16 cellular contexts compared by ENCODE assay signal in the genomic region with DNA sequence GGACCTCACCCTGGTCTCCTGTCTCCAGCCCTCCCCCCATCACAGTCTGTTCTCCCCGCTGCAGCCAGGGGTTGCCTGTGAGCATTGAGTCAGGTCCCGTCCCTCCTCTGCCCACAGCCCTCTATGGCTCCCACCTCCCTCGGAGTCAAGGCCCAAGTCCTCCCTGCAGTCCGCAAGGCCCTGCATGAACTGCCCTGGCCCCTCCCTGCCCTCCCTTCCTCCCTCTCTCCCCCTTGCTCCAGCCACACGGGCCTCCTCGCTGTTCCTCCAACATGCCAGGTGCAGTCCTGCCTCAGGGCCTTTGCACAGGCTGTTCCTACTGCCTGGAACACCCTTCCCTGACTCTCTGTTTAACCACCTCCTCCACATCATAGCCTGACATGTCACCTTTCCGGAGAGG. TPM values are rescaled to one million over a fixed set of nuclear protein-coding genes. Genes with fewer than 3 reads are reported as not detected.
DNase-seq lines count a peak whose midpoint lies in the region; ATAC-seq, FAIRE-seq and TF ChIP-seq lines count a peak whose summit lies in the region.
"Had no signal": no experiment of that assay in that cellular context is flagged by ENCODE, and none has a peak within 500 bp of the region (broad histone marks: within the 10 kb centered on the region; RNA-seq: fewer than 3 reads in every experiment).

No MANE protein-coding gene starts in this region.

- ATAC-seq in stimulated activated effector memory CD8-positive, alpha-beta T cell treated with anti-CD3 and anti-CD28 coated beads, Interleukin-12 subunit alpha, Interleukin-12 subunit beta, amount 100 ng/mL, for 72 hours = no peak
- ATAC-seq in HG02870 (IDR thresholded peaks at IDR 0.05; ENCODE audit: unreplicated experiment) (no peak), GM23338 (no peak)

- H4K8ac ChIP-seq in H1 (ENCODE audit: extremely low read depth, insufficient read depth, low read length) = no peak overlapping the region

- H2AK5ac ChIP-seq in H1 (ENCODE audit: low read depth, low read length) = no peak overlapping the region

- H3K23me2 ChIP-seq in H1 (ENCODE audit: low read depth, low read length) = peaks cover 2% of the 10 kb centered on the region; the same call in 1 of the 2 replicates

- no peak overlapping the region for H4K91ac ChIP-seq in H1 (replicated peaks; ENCODE audit: insufficient read length, low read length)

- H3K27me3 Mint-ChIP-seq in GM23338 (ENCODE audit: insufficient read depth, low read depth, poor library complexity) = peaks cover 24% of the 10 kb centered on the region

- CTCF ChIA-PET in H1 (lab: Charles Lee; ENCODE audit: partially characterized antibody) = interaction anchor here (1.3 to 12.1 kb wide), 4 partner anchors 12 to 49 kb away, joined by 3 to 206 read pairs (median 4); no protein-coding TSS in a partner anchor

- H3K79me2 ChIP-seq in Karpas-422 (ENCODE audit: low read length) = no peaks in the 10 kb centered on the region
- H3K79me2 ChIP-seq in H1 (ENCODE audit: control insufficient read depth in 1 of 2, insufficient read depth in 2 of 2, low read length in 2 of 2) = no peaks in the 10 kb centered on the region
- no peaks in the 10 kb centered on the region for H3K79me2 ChIP-seq in osteoblast (ENCODE audit: insufficient read depth, low read length)
- no peaks in the 10 kb centered on the region for H3K79me2 ChIP-seq in GM23338 (replicated peaks; ENCODE audit: insufficient read depth)

- no peak overlapping the region for H3K4me2 ChIP-seq in Karpas-422 (ENCODE audit: low read depth, low read length, poor library complexity, severe bottlenecking)
- H3K4me2 ChIP-seq in H1 (ENCODE audit: insufficient read depth in 1 of 2, low read depth in 2 of 2, low read length in 2 of 2) = no peak overlapping the region
- no peak overlapping the region for H3K4me2 ChIP-seq in osteoblast (ENCODE audit: insufficient read depth, low read length)
- no peak overlapping the region for H3K4me2 ChIP-seq in GM23338

- no peak overlapping the region for H3K4me3 Mint-ChIP-seq in stimulated activated effector memory CD8-positive, alpha-beta T cell treated with anti-CD3 and anti-CD28 coated beads, Interleukin-12 subunit alpha, Interleukin-12 subunit beta, amount 100 ng/mL, for 72 hours
- no peak overlapping the region; the same call in 2 of the 3 replicates for H3K4me3 Mint-ChIP-seq in GM23338
- H3K4me3 Mint-ChIP-seq: CD8-positive, alpha-beta memory T cell; IgD-negative memory B cell had no signal

- H2BK15ac ChIP-seq in H1 (ENCODE audit: low read length) = no peak overlapping the region

- H3K9ac ChIP-seq in Karpas-422 (ENCODE audit: low read length) = no peak overlapping the region
- H3K9ac ChIP-seq in H1 (replicated peaks in 1 of 4; ENCODE audit: extremely low read depth in 1 of 4, low read depth in 3 of 4, low read length in 3 of 4) = no peak overlapping the region

- peaks cover 5% of the 10 kb centered on the region for H3K9me3 Mint-ChIP-seq in stimulated activated effector memory CD8-positive, alpha-beta T cell treated with anti-CD3 and anti-CD28 coated beads, Interleukin-12 subunit alpha, Interleukin-12 subunit beta, amount 100 ng/mL, for 72 hours
- peaks cover 10% of the 10 kb centered on the region for H3K9me3 Mint-ChIP-seq in GM23338

- no peaks in the 10 kb centered on the region for H3K79me1 ChIP-seq in H1 (ENCODE audit: low read depth, low read length)

- H2AFZ ChIP-seq in Karpas-422 (ENCODE audit: low read length) (no peak overlapping the region), H1 (ENCODE audit: low read length) (no peak overlapping the region), osteoblast (ENCODE audit: low read length) (no peak overlapping the region), GM23338 (no peak overlapping the region)

- H3K9me2 ChIP-seq in Karpas-422 (replicated peaks; ENCODE audit: insufficient read depth, low read length) = no peaks in the 10 kb centered on the region
- no peaks in the 10 kb centered on the region for H3K9me2 ChIP-seq in GM23338 (ENCODE audit: insufficient read depth)

- H4K5ac ChIP-seq in H1 (ENCODE audit: insufficient read length, low read depth, low read length) = no peak overlapping the region

- POLR2A ChIA-PET in H1 (lab: Charles Lee; ENCODE audit: partially characterized antibody) = no interaction called here

- intact Hi-C loops in vagina (cut with DNase I) = no loop called here

- H2BK20ac ChIP-seq in H1 (ENCODE audit: low read length) = no peak overlapping the region

- 88% methylated on average over 3 of the region's 7 CpGs; no CpG with 5 or more reads in 1 of the 2 experiments for WGBS in H1 (ENCODE audit: extremely low coverage in 1 of 2, insufficient coverage in 1 of 2, insufficient read length in 1 of 2, insufficient replicate concordance in 2 of 2, low coverage in 1 of 2, low lambda C conversion rate in 2 of 2, missing lambda C conversion rate in 1 of 2), 2 experiments

- TF ChIP-seq RAD21 in H1 (IDR thresholded peaks at IDR 0.05 in 1 of 2, conservative IDR thresholded peaks at IDR 0.05 in 1 of 2; ENCODE audit: low read depth in 2 of 2, low read length in 2 of 2) = no peak

- H3K9me3 ChIP-seq in Karpas-422 (ENCODE audit: low read length) (peaks cover 6% of the 10 kb centered on the region), H1 (ENCODE audit: insufficient read depth in 2 of 2, low read depth in 1 of 2, low read length in 1 of 2) (peaks cover 5 to 8% of the 10 kb centered on the region in 2 experiments; a peak in 3 of 4 replicates), osteoblast (ENCODE audit: low read depth, low read length) (peaks cover 6% of the 10 kb centered on the region), vagina (no peaks in the 10 kb centered on the region)
- H3K9me3 ChIP-seq: Caco-2 had no signal

- H3K36me3 ChIP-seq in Karpas-422 (ENCODE audit: insufficient read depth, low read length) = no peaks in the 10 kb centered on the region
- no peaks in the 10 kb centered on the region for H3K36me3 ChIP-seq in H1 (ENCODE audit: control insufficient read depth in 2 of 4, insufficient read depth in 4 of 4, low read length in 3 of 4)
- H3K36me3 ChIP-seq in osteoblast (ENCODE audit: insufficient read depth, low read length) = no peaks in the 10 kb centered on the region
- no peaks in the 10 kb centered on the region for H3K36me3 ChIP-seq in vagina
- no peaks in the 10 kb centered on the region for H3K36me3 ChIP-seq in GM23338 (ENCODE audit: insufficient read depth)

- TF ChIP-seq EP300 in H1 (IDR thresholded peaks at IDR 0.05; ENCODE audit: borderline replicate concordance in 1 of 2, low read depth in 2 of 2, low read length in 2 of 2) = no peak

- no peak overlapping the region for H3K27ac Mint-ChIP-seq in stimulated activated effector memory CD8-positive, alpha-beta T cell treated with anti-CD3 and anti-CD28 coated beads, Interleukin-12 subunit alpha, Interleukin-12 subunit beta, amount 100 ng/mL, for 72 hours
- H3K27ac Mint-ChIP-seq in GM23338 = no peak overlapping the region
- H3K27ac Mint-ChIP-seq: CD8-positive, alpha-beta memory T cell had no signal

- peak; percentile 37 for DNase-seq in Karpas-422
- DNase-seq in H1 (ENCODE audit: low read depth in 1 of 2, low spot score in 2 of 2) = no peak
- DNase-seq in osteoblast (ENCODE audit: insufficient read length, low spot score, missing footprints) = peak; percentile 32
- no peak for DNase-seq in vagina (ENCODE audit: extremely low spot score in 2 of 2)
- DNase-seq in stimulated activated effector memory CD8-positive, alpha-beta T cell treated with anti-CD3 and anti-CD28 coated beads, Interleukin-12 subunit alpha, Interleukin-12 subunit beta, amount 100 ng/mL, for 72 hours (ENCODE audit: low spot score in 2 of 2) = no peak
- no peak for DNase-seq in GM23338 (ENCODE audit: low spot score)
- DNase-seq: Caco-2; CD8-positive, alpha-beta memory T cell; DND-41; GDM1; HCEC 1CT had no signal

- H3F3A ChIP-seq in GM23338 (replicated peaks; ENCODE audit: low read depth) = peaks cover 10% of the 10 kb centered on the region; the same call in 1 of the 2 replicates

- H3K4ac ChIP-seq in H1 (replicated peaks; ENCODE audit: insufficient read length, low read depth, low read length) = no peak overlapping the region

- no peaks in the 10 kb centered on the region for H3K36me3 Mint-ChIP-seq in stimulated activated effector memory CD8-positive, alpha-beta T cell treated with anti-CD3 and anti-CD28 coated beads, Interleukin-12 subunit alpha, Interleukin-12 subunit beta, amount 100 ng/mL, for 72 hours
- no peaks in the 10 kb centered on the region for H3K36me3 Mint-ChIP-seq in GM23338 (ENCODE audit: low read depth)
- H3K36me3 Mint-ChIP-seq: IgD-negative memory B cell had no signal

- no peak overlapping the region for H2BK12ac ChIP-seq in H1 (ENCODE audit: low read depth, low read length)

- H2BK5ac ChIP-seq in H1 (ENCODE audit: low read depth, low read length) = no peak overlapping the region

- no peak overlapping the region for H2BK120ac ChIP-seq in H1 (replicated peaks; ENCODE audit: low read depth, low read length)

- H3K18ac ChIP-seq in H1 (ENCODE audit: extremely low read depth, low read length) = no peak overlapping the region

- no peak overlapping the region for H3K56ac ChIP-seq in H1 (replicated peaks; ENCODE audit: insufficient read length, low read depth, low read length)

- H3K23ac ChIP-seq in H1 (ENCODE audit: insufficient read length) = no peak overlapping the region

- H3K27ac ChIP-seq in Karpas-422 (ENCODE audit: low read length) (no peak overlapping the region), H1 (ENCODE audit: low read depth, low read length) (no peak overlapping the region), osteoblast (ENCODE audit: low read depth, low read length) (no peak overlapping the region), vagina (peak overlapping the region; percentile 47), GM23338 (ENCODE audit: low read depth) (no peak overlapping the region)

- H3K27me3 ChIP-seq in Karpas-422 (ENCODE audit: low read length) (no peaks in the 10 kb centered on the region), H1 (replicated peaks in 1 of 4; ENCODE audit: control insufficient read depth in 3 of 4, extremely low read depth in 1 of 4, insufficient read depth in 3 of 4, low read length in 3 of 4) (peaks cover 0 to 17% (median 14%) of the 10 kb centered on the region in 4 experiments; a peak in 6 of 7 replicates), osteoblast (ENCODE audit: insufficient read depth, low read length) (peaks cover 25% of the 10 kb centered on the region), vagina (no peaks in the 10 kb centered on the region), GM23338 (ENCODE audit: insufficient read depth) (peaks cover 20% of the 10 kb centered on the region)

- no peaks in the 10 kb centered on the region for H4K20me1 ChIP-seq in Karpas-422 (ENCODE audit: insufficient read depth, low read depth, low read length)
- no peaks in the 10 kb centered on the region for H4K20me1 ChIP-seq in H1 (replicated peaks in 1 of 2; ENCODE audit: control insufficient read depth in 1 of 2, insufficient read depth in 2 of 2, low read length in 2 of 2)
- no peaks in the 10 kb centered on the region for H4K20me1 ChIP-seq in osteoblast (ENCODE audit: insufficient read depth, low read length)
- no peaks in the 10 kb centered on the region for H4K20me1 ChIP-seq in GM23338 (replicated peaks; ENCODE audit: insufficient read depth)

- no peaks in the 10 kb centered on the region for H3K4me1 Mint-ChIP-seq in stimulated activated effector memory CD8-positive, alpha-beta T cell treated with anti-CD3 and anti-CD28 coated beads, Interleukin-12 subunit alpha, Interleukin-12 subunit beta, amount 100 ng/mL, for 72 hours
- H3K4me1 Mint-ChIP-seq in GM23338 = peaks cover 13% of the 10 kb centered on the region
- H3K4me1 Mint-ChIP-seq: CD8-positive, alpha-beta memory T cell; IgD-negative memory B cell had no signal

- no peak for FAIRE-seq in H1 (lab: Jason Lieb, UNC)
- FAIRE-seq: A549, GM12892 had no signal

- H3K4me3 ChIP-seq in Karpas-422 (ENCODE audit: low read length) = no peak overlapping the region
- no peak overlapping the region for H3K4me3 ChIP-seq in H1 (ENCODE audit: extremely low read depth in 1 of 4, insufficient read depth in 2 of 4, low read depth in 3 of 4, low read length in 4 of 4)
- H3K4me3 ChIP-seq in osteoblast (ENCODE audit: insufficient read depth, low read length) = no peak overlapping the region
- peak overlapping the region in 1 of 2 donors; percentile 46 for H3K4me3 ChIP-seq in vagina
- no peak overlapping the region for H3K4me3 ChIP-seq in GM23338
- H3K4me3 ChIP-seq: A549 had no signal

- TF ChIP-seq CTCF in H1 (IDR thresholded peaks at IDR 0.05; ENCODE audit: control extremely low read depth in 1 of 3, insufficient read depth in 1 of 3, low read depth in 1 of 3, low read length in 3 of 3) = peak in 1 of 3 experiments; percentile 23; a peak in 1 of 4 replicates
- TF ChIP-seq CTCF in osteoblast (IDR thresholded peaks at IDR 0.05; ENCODE audit: extremely low read depth, low read depth, low read length) = no peak
- TF ChIP-seq CTCF in vagina (IDR thresholded peaks at IDR 0.05) = no peak
- TF ChIP-seq CTCF in GM23338 (conservative IDR thresholded peaks at IDR 0.05; ENCODE audit: low read depth in 2 of 2) = no peak

- H3K14ac ChIP-seq in H1 (ENCODE audit: insufficient read length) = no peak overlapping the region

- no peaks in the 10 kb centered on the region for H3K4me1 ChIP-seq in Karpas-422 (ENCODE audit: low read length)
- H3K4me1 ChIP-seq in H1 (replicated peaks in 1 of 4; ENCODE audit: control insufficient read depth in 3 of 4, insufficient read depth in 4 of 4, low read length in 3 of 4) = peaks cover 0 to 9% (median 3%) of the 10 kb centered on the region in 4 experiments; a peak in 3 of 7 replicates
- no peaks in the 10 kb centered on the region for H3K4me1 ChIP-seq in osteoblast (ENCODE audit: insufficient read depth, low read length)
- peaks cover 7% of the 10 kb centered on the region for H3K4me1 ChIP-seq in vagina
- no peaks in the 10 kb centered on the region; the same call in 1 of the 2 replicates for H3K4me1 ChIP-seq in GM23338 (ENCODE audit: insufficient read depth)

- TF ChIP-seq POLR2A in H1 (IDR thresholded peaks at IDR 0.05; ENCODE audit: control extremely low read depth in 1 of 2, low read depth in 2 of 2, low read length in 2 of 2) = no peak
- TF ChIP-seq POLR2A in vagina (IDR thresholded peaks at IDR 0.05) = no peak

RNA-seq across cellular contexts. Expression of a gene that starts 2.8 kb away (rescaled TPM):
- total RNA-seq in Karpas-422 (2014; rRNA removed; shearing (Covaris generic); ENCODE audit: low replicate concordance) = 0.04 TPM in 1 of 2 replicates, not detected in the other
- total RNA-seq in H1 (2021; fragmentation: NEBNext Ultra II Directional; extraction: Animal tissue kit (Norgen Biotek cat#: 25700)) = 0.48 and 0.52 TPM in 2 replicates
- polyA plus RNA-seq in H1 (2011; rRNA removed) (1.2 and 1.4 TPM in 2 replicates), GM23338 (2016; fragmentation: Nextera tagmentation; extraction: Ambion mirVana) (0.42 and 0.94 TPM in 2 replicates)
- polyA plus RNA-seq in H1 (2011; cell fraction: cytosol; rRNA removed) = 1.1 TPM
- polyA plus RNA-seq in H1 (2011; cell fraction: nucleus; rRNA removed) = 0.86 TPM
- 0.29 to 0.72 TPM (median 0.65 TPM) in 4 replicates for polyA plus RNA-seq in H1 (2012, experiment 1 of 2)
- polyA plus RNA-seq in H1 (2012, experiment 2 of 2) = 0.77 TPM
- polyA plus RNA-seq in H1 (2013, experiment 1 of 2) = 0.30 TPM
- polyA plus RNA-seq in H1 (2013, experiment 2 of 2) = 0.48 TPM
- 0.27 and 0.38 TPM in 2 replicates for polyA minus RNA-seq in H1 (2011; rRNA and poly(A)+ RNA removed)
- polyA minus RNA-seq in H1 (2011; cell fraction: cytosol; rRNA and poly(A)+ RNA removed) = 0.95 TPM
- polyA minus RNA-seq in H1 (2011; cell fraction: nucleus; rRNA and poly(A)+ RNA removed) = not detected
- total RNA-seq in osteoblast (under 0.01 and 0.36 TPM in 2 replicates), vagina (37.1 TPM)
- total RNA-seq in GM23338 (2014; rRNA removed; shearing (Covaris generic)) = 0.97 and 3.9 TPM in 2 replicates
- total RNA-seq: HT-29 had no signal
- polyA plus RNA-seq: IgD-negative memory B cell had no signal

RNA-seq across cellular contexts. Expression of a gene that starts 57.6 kb away (rescaled TPM):
- 40.3 and 52.7 TPM in 2 replicates for total RNA-seq in Karpas-422 (2014; rRNA removed; shearing (Covaris generic); ENCODE audit: low replicate concordance)
- total RNA-seq in H1 (2021; fragmentation: NEBNext Ultra II Directional; extraction: Animal tissue kit (Norgen Biotek cat#: 25700)) = 63.8 and 74.4 TPM in 2 replicates
- polyA plus RNA-seq in H1 (2011; rRNA removed) = 14.8 and 31.1 TPM in 2 replicates
- 21.4 TPM for polyA plus RNA-seq in H1 (2011; cell fraction: cytosol; rRNA removed)
- 72.7 TPM for polyA plus RNA-seq in H1 (2011; cell fraction: nucleus; rRNA removed)
- 40.4 to 68.7 TPM (median 52.6 TPM) in 4 replicates for polyA plus RNA-seq in H1 (2012, experiment 1 of 2)
- polyA plus RNA-seq in H1 (2012, experiment 2 of 2) = 15.1 TPM
- polyA plus RNA-seq in H1 (2013, experiment 1 of 2) = 37.8 TPM
- 31.4 TPM for polyA plus RNA-seq in H1 (2013, experiment 2 of 2)
- 13.9 and 21.9 TPM in 2 replicates for polyA minus RNA-seq in H1 (2011; rRNA and poly(A)+ RNA removed)
- 23.3 TPM for polyA minus RNA-seq in H1 (2011; cell fraction: cytosol; rRNA and poly(A)+ RNA removed)
- polyA minus RNA-seq in H1 (2011; cell fraction: nucleus; rRNA and poly(A)+ RNA removed) = 44.7 TPM
- total RNA-seq in osteoblast = 38.0 and 43.0 TPM in 2 replicates
- 85.4 TPM for total RNA-seq in vagina
- total RNA-seq in GM23338 (2014; rRNA removed; shearing (Covaris generic)) = 29.6 and 37.7 TPM in 2 replicates
- 102 and 110 TPM in 2 replicates for polyA plus RNA-seq in GM23338 (2016; fragmentation: Nextera tagmentation; extraction: Ambion mirVana)

RNA-seq across cellular contexts. Expression of a gene that starts 58.0 kb away (rescaled TPM):
- 53.0 and 92.9 TPM in 2 replicates for total RNA-seq in Karpas-422 (2014; rRNA removed; shearing (Covaris generic); ENCODE audit: low replicate concordance)
- 109 and 110 TPM in 2 replicates for total RNA-seq in H1 (2021; fragmentation: NEBNext Ultra II Directional; extraction: Animal tissue kit (Norgen Biotek cat#: 25700))
- polyA plus RNA-seq in H1 (2011; rRNA removed) (27.0 and 69.5 TPM in 2 replicates), GM23338 (2016; fragmentation: Nextera tagmentation; extraction: Ambion mirVana) (76.5 and 85.2 TPM in 2 replicates)
- 78.8 TPM for polyA plus RNA-seq in H1 (2011; cell fraction: cytosol; rRNA removed)
- polyA plus RNA-seq in H1 (2011; cell fraction: nucleus; rRNA removed) = 109 TPM
- polyA plus RNA-seq in H1 (2012, experiment 1 of 2) = 76.7 to 104 TPM (median 87.6 TPM) in 4 replicates
- 22.5 TPM for polyA plus RNA-seq in H1 (2012, experiment 2 of 2)
- 49.9 TPM for polyA plus RNA-seq in H1 (2013, experiment 1 of 2)
- 48.6 TPM for polyA plus RNA-seq in H1 (2013, experiment 2 of 2)
- 14.9 and 21.3 TPM in 2 replicates for polyA minus RNA-seq in H1 (2011; rRNA and poly(A)+ RNA removed)
- polyA minus RNA-seq in H1 (2011; cell fraction: cytosol; rRNA and poly(A)+ RNA removed) = 46.4 TPM
- 44.8 TPM for polyA minus RNA-seq in H1 (2011; cell fraction: nucleus; rRNA and poly(A)+ RNA removed)
- total RNA-seq in osteoblast (33.7 and 42.4 TPM in 2 replicates), vagina (145 TPM)
- 82.2 and 109 TPM in 2 replicates for total RNA-seq in GM23338 (2014; rRNA removed; shearing (Covaris generic))

Comparison
In these comparisons a context has a peak if more than half of its experiments do, and no peak if none do; other contexts are left out.
1. DNase-seq: peak in Karpas-422 (single experiment) and osteoblast (single experiment); none in H1 (0 of 2), vagina (0 of 2), stimulated activated effector memory CD8-positive, alpha-beta T cell treated with anti-CD3 and anti-CD28 coated beads, Interleukin-12 subunit alpha, Interleukin-12 subunit beta, amount 100 ng/mL, for 72 hours (0 of 2) and GM23338 (single experiment).